ENCODE assay signal across 14 cellular contexts in genomic region chr7:3027455-3027854, GRCh38. TPM values are rescaled to one million over a fixed set of nuclear protein-coding genes. Genes with fewer than 3 reads are reported as not detected.
DNase-seq lines count a peak whose midpoint lies in the region; ATAC-seq and TF ChIP-seq lines count a peak whose summit lies in the region.
"Had no signal": no experiment of that assay in that cellular context is flagged by ENCODE, and none has a peak within 500 bp of the region (broad histone marks: within the 10 kb centered on the region; RNA-seq: fewer than 3 reads in every experiment).

No MANE protein-coding gene starts in this region.

- peak overlapping the region; percentile 100 for H3K27ac Mint-ChIP-seq in activated T-cell treated with anti-CD3 and anti-CD28 coated beads, Interleukin-2, amount 50 U/mL, for 72 hours
- H3K27ac Mint-ChIP-seq in WTC11 = 0 out of 2 replicates have a peak overlapping the region, but pooled peaks have one; percentile 59
- peak overlapping the region; percentile 94 for H3K27ac Mint-ChIP-seq in stimulated activated memory B cell treated with anti-CD40 and anti-IgM and Interleukin-4, amounts not matched to agents 10 μg/mL and 1 μg/mL and 100 μg/mL, for 72 hours

- POLR2A ChIA-PET in WTC11 (lab: Charles Lee) = no interaction called here

- H3K4me3 Mint-ChIP-seq in activated T-cell treated with anti-CD3 and anti-CD28 coated beads, Interleukin-2, amount 50 U/mL, for 72 hours = peak overlapping the region; percentile 67 to 94
- H3K4me3 Mint-ChIP-seq in WTC11 = no peak overlapping the region
- no peak overlapping the region for H3K4me3 Mint-ChIP-seq in stimulated activated memory B cell treated with anti-CD40 and anti-IgM and Interleukin-4, amounts not matched to agents 10 μg/mL and 1 μg/mL and 100 μg/mL, for 72 hours

- ATAC-seq in activated T-cell treated with anti-CD3 and anti-CD28 coated beads, Interleukin-2, amount 50 U/mL, for 72 hours (replicated peaks in 1 of 2) = no peak
- ATAC-seq in WTC11 (no peak), foreskin keratinocyte (peak; percentile 35), GM18870 (IDR thresholded peaks at IDR 0.05; ENCODE audit: unreplicated experiment) (no peak)
- no peak for ATAC-seq in stimulated activated memory B cell treated with anti-CD40 and anti-IgM and Interleukin-4, amounts not matched to agents 10 μg/mL and 1 μg/mL and 100 μg/mL, for 72 hours

- DNase-seq in activated T-cell treated with anti-CD3 and anti-CD28 coated beads, Interleukin-2, amount 50 U/mL, for 72 hours = no peak
- DNase-seq in activated T-cell treated with anti-CD3 and anti-CD28 coated beads for 4 hours (no peak), WTC11 (ENCODE audit: low spot score) (no peak), foreskin keratinocyte (peak; percentile 25 to 29), GM03348 (ENCODE audit: low spot score) (no peak)
- DNase-seq in activated CD4-positive, CD25-positive, alpha-beta regulatory T cell (lab: John Stamatoyannopoulos, UW) = no peak
- DNase-seq: KG1, lower lobe of right lung, NCI-H82, SHP77 had no signal

- peaks cover 7% of the 10 kb centered on the region for H3K4me1 ChIP-seq in foreskin keratinocyte
- H3K4me1 ChIP-seq: lower lobe of right lung had no signal

- TF ChIP-seq CTCF in WTC11 (IDR thresholded peaks at IDR 0.05) = no peak
- TF ChIP-seq CTCF in foreskin keratinocyte (conservative IDR thresholded peaks at IDR 0.05) = no peak

- CTCF ChIA-PET in WTC11 (lab: Charles Lee) = interaction anchor here (1.7 kb wide), 1 partner anchor 105 kb away, joined by 6 read pairs; no protein-coding TSS in a partner anchor

- no peaks in the 10 kb centered on the region for H3K27me3 Mint-ChIP-seq in activated T-cell treated with anti-CD3 and anti-CD28 coated beads, Interleukin-2, amount 50 U/mL, for 72 hours (ENCODE audit: low read depth)
- H3K27me3 Mint-ChIP-seq in WTC11 (ENCODE audit: low read depth) = no peaks in the 10 kb centered on the region
- H3K27me3 Mint-ChIP-seq in stimulated activated memory B cell treated with anti-CD40 and anti-IgM and Interleukin-4, amounts not matched to agents 10 μg/mL and 1 μg/mL and 100 μg/mL, for 72 hours = no peaks in the 10 kb centered on the region

- H3K27me3 ChIP-seq in foreskin keratinocyte = no peaks in the 10 kb centered on the region
- H3K27me3 ChIP-seq: ovary, vagina had no signal

- peaks cover 20 to 35% of the 10 kb centered on the region in 2 donors for H3K36me3 Mint-ChIP-seq in activated T-cell treated with anti-CD3 and anti-CD28 coated beads, Interleukin-2, amount 50 U/mL, for 72 hours (ENCODE audit: insufficient read depth in 2 of 2)
- H3K36me3 Mint-ChIP-seq in WTC11 = peaks cover 21% of the 10 kb centered on the region
- peaks cover 84% of the 10 kb centered on the region for H3K36me3 Mint-ChIP-seq in stimulated activated memory B cell treated with anti-CD40 and anti-IgM and Interleukin-4, amounts not matched to agents 10 μg/mL and 1 μg/mL and 100 μg/mL, for 72 hours

- H3K27ac ChIP-seq in foreskin keratinocyte = peak overlapping the region; percentile 9
- H3K27ac ChIP-seq: lower lobe of right lung, ovary, vagina had no signal

- peaks cover 0 to 3% of the 10 kb centered on the region in 2 donors for H3K9me3 Mint-ChIP-seq in activated T-cell treated with anti-CD3 and anti-CD28 coated beads, Interleukin-2, amount 50 U/mL, for 72 hours
- peaks cover 17% of the 10 kb centered on the region for H3K9me3 Mint-ChIP-seq in WTC11
- peaks cover 4% of the 10 kb centered on the region for H3K9me3 Mint-ChIP-seq in stimulated activated memory B cell treated with anti-CD40 and anti-IgM and Interleukin-4, amounts not matched to agents 10 μg/mL and 1 μg/mL and 100 μg/mL, for 72 hours

- H3K4me1 Mint-ChIP-seq in activated T-cell treated with anti-CD3 and anti-CD28 coated beads, Interleukin-2, amount 50 U/mL, for 72 hours (ENCODE audit: low read depth) = peaks cover 38% of the 10 kb centered on the region
- H3K4me1 Mint-ChIP-seq in WTC11 = peaks cover 15% of the 10 kb centered on the region
- H3K4me1 Mint-ChIP-seq in stimulated activated memory B cell treated with anti-CD40 and anti-IgM and Interleukin-4, amounts not matched to agents 10 μg/mL and 1 μg/mL and 100 μg/mL, for 72 hours = peaks cover 52% of the 10 kb centered on the region

TF ChIP-seq in WTC11, 78 proteins besides CTCF, POLR2A, EP300 and RAD21:
- TF ChIP-seq ETV6 (CRISPR knock-in tag; IDR thresholded peaks at IDR 0.05) (no peak), MLX (CRISPR knock-in tag; IDR thresholded peaks at IDR 0.05) (no peak), HMGXB4 (CRISPR knock-in tag; IDR thresholded peaks at IDR 0.05) (no peak), ESRRA (CRISPR knock-in tag; IDR thresholded peaks at IDR 0.05; ENCODE audit: borderline replicate concordance) (no peak)

RNA-seq across cellular contexts. Expression of gene CARD11, which starts 16.2 kb away (rescaled TPM):
- 100 to 1,000 TPM; 101 to 114 TPM for total RNA-seq in activated T-cell treated with anti-CD3 and anti-CD28 coated beads, Interleukin-2, amount 50 U/mL, for 72 hours
- total RNA-seq in WTC11 (2021) = 34.6 to 40.8 TPM (median 35.5 TPM) in 3 replicates
- 22.3 and 27.7 TPM in 2 replicates for total RNA-seq in foreskin keratinocyte
- polyA plus RNA-seq in foreskin keratinocyte = 12.5 and 14.6 TPM in 2 replicates

Comparison
In these comparisons a context has a peak if more than half of its experiments do, and no peak if none do; other contexts are left out.
1. DNase-seq: peak in foreskin keratinocyte (2 of 2); none in activated T-cell treated with anti-CD3 and anti-CD28 coated beads, Interleukin-2, amount 50 U/mL, for 72 hours (0 of 2), activated T-cell treated with anti-CD3 and anti-CD28 coated beads for 4 hours (single experiment), WTC11 (single experiment), activated CD4-positive, CD25-positive, alpha-beta regulatory T cell (0 of 4) and GM03348 (single experiment).
2. H3K4me3 Mint-ChIP-seq: peak in activated T-cell treated with anti-CD3 and anti-CD28 coated beads, Interleukin-2, amount 50 U/mL, for 72 hours (2 of 2); none in WTC11 (single experiment) and stimulated activated memory B cell treated with anti-CD40 and anti-IgM and Interleukin-4, amounts not matched to agents 10 μg/mL and 1 μg/mL and 100 μg/mL, for 72 hours (single experiment).
3. Peak in every context shown above with its lines, with median percentiles within 50 percentile points of each other: H3K27ac Mint-ChIP-seq.